In the genomic region with DNA sequence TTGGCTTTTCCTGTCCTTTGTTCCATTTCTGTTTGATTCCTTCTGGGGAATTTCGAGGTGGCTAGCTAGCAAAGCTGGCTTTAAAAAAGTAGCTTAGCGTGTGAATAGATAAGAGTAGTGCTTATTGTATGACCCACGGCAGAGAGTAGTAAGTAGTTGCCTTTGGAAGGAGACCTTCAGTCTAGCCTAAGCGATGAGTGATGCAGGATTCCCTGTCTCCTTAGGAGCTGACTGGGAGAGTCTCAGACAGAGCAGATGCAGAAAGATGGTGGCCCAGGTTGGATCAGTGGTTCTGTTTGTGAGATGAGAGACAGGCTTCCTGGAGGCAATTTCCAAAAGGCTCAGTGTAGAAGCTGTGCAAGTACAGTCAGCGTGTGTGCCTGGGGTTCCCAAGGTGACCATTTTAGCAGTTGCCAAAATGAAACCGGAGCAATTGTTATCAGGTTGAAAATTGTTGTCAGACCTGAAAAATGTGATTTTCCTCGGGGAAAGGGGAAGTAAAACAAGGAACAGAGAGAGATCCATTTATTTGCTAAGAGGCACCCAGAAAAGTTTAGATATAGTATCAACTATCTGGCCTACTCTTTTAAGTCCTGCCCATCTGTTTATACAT, we compare ENCODE assay signal across 12 cellular contexts. TPM values are rescaled to one million over a fixed set of nuclear protein-coding genes. Genes with fewer than 3 reads are reported as not detected.
DNase-seq lines count a peak whose midpoint lies in the region; ATAC-seq, FAIRE-seq and TF ChIP-seq lines count a peak whose summit lies in the region.
"Had no signal": no experiment of that assay in that cellular context is flagged by ENCODE, and none has a peak within 500 bp of the region (broad histone marks: within the 10 kb centered on the region; RNA-seq: fewer than 3 reads in every experiment).

No MANE protein-coding gene starts in this region.

- no peak for ATAC-seq in heart left ventricle
- peak; percentile 63 for ATAC-seq in K562
- ATAC-seq in upper lobe of right lung, result no peak
- ATAC-seq in upper lobe of left lung (ENCODE audit: low FRiP score in 2 of 2), result no peak

- FAIRE-seq in K562 (lab: Jason Lieb, UNC) (no peak), D721Med (lab: Jason Lieb, UNC) (no peak)

- H2AFZ ChIP-seq in K562 (ENCODE audit: low read depth, low read length), result peak overlapping the region; percentile 67; the same call in 1 of the 2 replicates

- TF ChIP-seq EP300 in K562 (IDR thresholded peaks at IDR 0.05; ENCODE audit: low read length), result no peak
- no peak for TF ChIP-seq EP300 in upper lobe of left lung (IDR thresholded peaks at IDR 0.05)

- peak overlapping the region; percentile 61; the same call in 1 of the 2 replicates for H3K4me2 ChIP-seq in K562 (ENCODE audit: insufficient read depth, low read length)

- H3K4me1 ChIP-seq in right atrium auricular region (peaks cover 0 to 8% of the 10 kb centered on the region in 2 donors), heart left ventricle (peaks cover 0 to 9% (median 0%) of the 10 kb centered on the region in 12 donors), HUES48 (ENCODE audit: control insufficient read depth, insufficient read depth, low read length) (peaks cover 18% of the 10 kb centered on the region), K562 (replicated peaks in 1 of 2; ENCODE audit: control insufficient read depth in 2 of 2, insufficient read depth in 2 of 2, low read length in 2 of 2) (peaks cover 0 to 7% of the 10 kb centered on the region in 2 experiments; a peak in 2 of 5 replicates), upper lobe of right lung (no peaks in the 10 kb centered on the region), upper lobe of left lung (peaks cover 0 to 8% (median 0%) of the 10 kb centered on the region in 4 donors)
- H3K4me1 ChIP-seq: colonic mucosa, uterus had no signal

- H3K9me1 ChIP-seq in K562 (ENCODE audit: control insufficient read depth, insufficient read depth, low read length), result no peaks in the 10 kb centered on the region

- no TSS peak for BruUV-seq in K562 (replicated peaks; lab: Mats Ljungman, UMichigan)

- H4K20me1 ChIP-seq in K562 (replicated peaks; ENCODE audit: control insufficient read depth, insufficient read depth, low read length), result no peaks in the 10 kb centered on the region

- POLR2A ChIA-PET in K562 (lab: Yijun Ruan, JAX), result interaction anchor here (0.6 to 1.4 kb wide), 2 partner anchors 9 to 1867 kb away, joined by 3 to 6 read pairs; no protein-coding TSS in a partner anchor

- 46 to 64% (median 58%) methylated on average over 7 of the region's 7 CpGs for WGBS in heart left ventricle, 4 donors
- WGBS in K562 (ENCODE audit: insufficient coverage, low coverage, missing lambda C conversion rate), result 9% methylated on average over 7 of the region's 7 CpGs
- WGBS in upper lobe of left lung, 2 donors, result 54 to 60% methylated on average over 7 of the region's 7 CpGs

- no peaks in the 10 kb centered on the region for H3K27me3 ChIP-seq in right atrium auricular region
- H3K27me3 ChIP-seq in heart left ventricle, result peaks cover 0 to 6% (median 0%) of the 10 kb centered on the region in 9 donors
- H3K27me3 ChIP-seq in HUES48 (ENCODE audit: control insufficient read depth, insufficient read depth, low read length), result no peaks in the 10 kb centered on the region
- peaks cover 8% of the 10 kb centered on the region in 2 experiments; a peak in 4 of 5 replicates for H3K27me3 ChIP-seq in K562 (ENCODE audit: control insufficient read depth in 2 of 2, insufficient read depth in 2 of 2, low read length in 2 of 2)
- no peaks in the 10 kb centered on the region for H3K27me3 ChIP-seq in upper lobe of right lung
- H3K27me3 ChIP-seq in upper lobe of left lung, result no peaks in the 10 kb centered on the region
- H3K27me3 ChIP-seq: colonic mucosa, uterus had no signal

- H3K4me3 ChIP-seq in right atrium auricular region (no peak overlapping the region), heart left ventricle (no peak overlapping the region), HUES48 (ENCODE audit: low read depth, low read length) (no peak overlapping the region), K562 (no peak overlapping the region), upper lobe of right lung (no peak overlapping the region), upper lobe of left lung (no peak overlapping the region)
- H3K4me3 ChIP-seq: colonic mucosa, uterus had no signal

- no peaks in the 10 kb centered on the region for H3K9me3 ChIP-seq in right atrium auricular region
- H3K9me3 ChIP-seq in heart left ventricle, result no peaks in the 10 kb centered on the region
- H3K9me3 ChIP-seq in HUES48 (ENCODE audit: control insufficient read depth, insufficient read depth, low read length), result no peaks in the 10 kb centered on the region
- H3K9me3 ChIP-seq in K562 (replicated peaks; ENCODE audit: control insufficient read depth, insufficient read depth, low read depth, low read length), result no peaks in the 10 kb centered on the region
- no peaks in the 10 kb centered on the region for H3K9me3 ChIP-seq in upper lobe of right lung
- no peaks in the 10 kb centered on the region for H3K9me3 ChIP-seq in upper lobe of left lung
- H3K9me3 ChIP-seq: colonic mucosa, uterus had no signal

- no peak for TF ChIP-seq CTCF in right atrium auricular region (IDR thresholded peaks at IDR 0.05)
- TF ChIP-seq CTCF in heart left ventricle (IDR thresholded peaks at IDR 0.05), result no peak
- no peak for TF ChIP-seq CTCF in K562 (IDR thresholded peaks at IDR 0.05 in 2 of 3, conservative IDR thresholded peaks at IDR 0.05 in 1 of 3; ENCODE audit: insufficient read depth in 2 of 3, low read depth in 1 of 3, low read length in 3 of 3)
- TF ChIP-seq CTCF in upper lobe of right lung (IDR thresholded peaks at IDR 0.05), result no peak
- TF ChIP-seq CTCF in D721Med (IDR thresholded peaks at IDR 0.05; ENCODE audit: insufficient read depth, missing control alignments), result no peak
- no peak for TF ChIP-seq CTCF in upper lobe of left lung (IDR thresholded peaks at IDR 0.05)

- CTCF ChIA-PET in K562 (lab: Yijun Ruan, JAX; ENCODE audit: low intra/inter-chr PET ratio), result no interaction called here

- intact Hi-C loops in heart left ventricle (cut with DNase I), result no loop called here
- intact Hi-C loops in K562 (cut with micrococcal nuclease), result no loop called here
- intact Hi-C loops in upper lobe of right lung (cut with DNase I), result no loop called here

- H3K36me3 ChIP-seq in right atrium auricular region (no peaks in the 10 kb centered on the region), heart left ventricle (no peaks in the 10 kb centered on the region), HUES48 (ENCODE audit: control insufficient read depth, insufficient read depth, low read length) (no peaks in the 10 kb centered on the region), K562 (ENCODE audit: control insufficient read depth, insufficient read depth, low read length) (no peaks in the 10 kb centered on the region), upper lobe of right lung (no peaks in the 10 kb centered on the region), upper lobe of left lung (no peaks in the 10 kb centered on the region)
- H3K36me3 ChIP-seq: colonic mucosa, uterus had no signal

- in situ Hi-C loops in K562 (cut with MboI), result no loop called here

- H3K9ac ChIP-seq in HUES48 (ENCODE audit: low read depth, low read length) (peak overlapping the region; percentile 23; the same call in 1 of the 2 replicates), K562 (ENCODE audit: insufficient read depth in 1 of 2, low read depth in 2 of 2, low read length in 2 of 2) (no peak overlapping the region)

- TF ChIP-seq POLR2A in heart left ventricle (IDR thresholded peaks at IDR 0.05) (no peak), K562 (conservative IDR thresholded peaks at IDR 0.05) (no peak), upper lobe of left lung (IDR thresholded peaks at IDR 0.05) (no peak)

- H3K79me2 ChIP-seq in K562 (ENCODE audit: control insufficient read depth, insufficient read depth, low read length), result no peaks in the 10 kb centered on the region

- DNase-seq in right atrium auricular region (ENCODE audit: low spot score) (no peak), heart left ventricle (no peak), K562 (ENCODE audit: extremely low read depth in 1 of 4, low spot score in 3 of 4) (no peak), upper lobe of right lung (no peak), D721Med (ENCODE audit: insufficient read length, low spot score) (no peak), upper lobe of left lung (no peak), islet precursor cell (no peak)
- DNase-seq: colonic mucosa; stimulated activated CD4-positive, alpha-beta T cell treated with anti-CD3 and anti-CD28 coated beads, Interleukin-12 subunit alpha, Interleukin-12 subunit beta, amount 100 ng/mL, for 4 hours; uterus had no signal

- TF ChIP-seq RAD21 in K562 (CRISPR knock-in tag; conservative IDR thresholded peaks at IDR 0.05 in 1 of 2, IDR thresholded peaks at IDR 0.05 in 1 of 2), result no peak

- H3K27ac ChIP-seq in right atrium auricular region (peak overlapping the region; percentile 32 to 55), heart left ventricle (peak overlapping the region in 1 of 12 donors; percentile 5), HUES48 (ENCODE audit: low read depth, low read length) (peak overlapping the region; percentile 26), K562 (ENCODE audit: extremely low read depth, low read depth, low read length) (no peak overlapping the region), upper lobe of right lung (peak overlapping the region; percentile 61), upper lobe of left lung (peak overlapping the region in 2 of 4 donors; percentile 12 to 23)
- H3K27ac ChIP-seq: colonic mucosa, uterus had no signal

RNA-seq across cellular contexts. Expression of a gene that starts 0.7 kb away (rescaled TPM):
- total RNA-seq in right atrium auricular region (1 to 10 TPM in 1 of 2 donors, under 1 TPM in 1; 0.51 to 2.6 TPM), heart left ventricle (1 to 10 TPM in 1 of 9 donors, under 1 TPM in 3, not detected in 5; 0.13 to 1.0 (median 0.40) TPM), K562 (2014; rRNA removed) (not detected in 2 replicates), K562 (2014; rRNA removed; fragmentation: Illumina TruSeq; extraction: Trizol) (not detected in 2 replicates), K562 (2015; rRNA removed; fragmentation: Illumina TruSeq; extraction: Trizol) (0.08 and 0.14 TPM in 2 replicates), K562 (2021) (not detected in 2 replicates), upper lobe of right lung (0.69 TPM), upper lobe of left lung (10 to 100 TPM in 1 of 6 donors, 1 to 10 TPM in 4, under 1 TPM in 1; 0.46 to 17.7 (median 3.7) TPM)
- polyA plus RNA-seq in heart left ventricle (under 1 TPM; 0.03 to 0.11 TPM), K562 (2011; rRNA removed) (not detected in 2 replicates), K562 (2014; fragmentation: Illumina TruSeq; extraction: Trizol) (0.28 TPM in 1 of 2 replicates, not detected in the other), K562 (2014; fragmentation: Nextera tagmentation; extraction: Ambion mirVana) (under 1 TPM; 0.07 to 0.08 TPM), K562 (2014; rRNA removed) (0.16 TPM in 1 of 2 replicates, not detected in the other)
- total RNA-seq in K562 (2011; cell fraction: chromatin; rRNA removed; ENCODE audit: low replicate concordance), result not detected in 2 replicates
- total RNA-seq in K562 (2011; cell fraction: nucleolus; rRNA removed), result not detected in 2 replicates
- total RNA-seq in K562 (2011; cell fraction: nucleoplasm; rRNA removed), result not detected in 2 replicates
- polyA plus RNA-seq in K562 (2011; cell fraction: cytosol; rRNA removed), result 0.01 and 0.07 TPM in 2 replicates
- not detected in 2 replicates for polyA plus RNA-seq in K562 (2011; cell fraction: nucleus; rRNA removed)
- polyA plus RNA-seq in K562 (2012), result 0.23 and 0.62 TPM in 2 replicates
- polyA minus RNA-seq in K562 (2011; rRNA and poly(A)+ RNA removed), result 0.06 TPM in 1 of 2 replicates, not detected in the other
- polyA minus RNA-seq in K562 (2011; cell fraction: cytosol; rRNA and poly(A)+ RNA removed), result not detected in 2 replicates
- not detected in 2 replicates for polyA minus RNA-seq in K562 (2011; cell fraction: nucleus; rRNA and poly(A)+ RNA removed)
- total RNA-seq: HT1080 had no signal

RNA-seq across cellular contexts. Expression of a gene that starts 15.9 kb away (rescaled TPM):
- total RNA-seq in right atrium auricular region, result 1 to 10 TPM; 5.8 to 7.9 TPM
- total RNA-seq in heart left ventricle, result 10 to 100 TPM in 6 of 9 donors, 1 to 10 TPM in 3; 5.4 to 14.7 (median 11.1) TPM
- polyA plus RNA-seq in heart left ventricle, result 10 to 100 TPM in 1 of 2 donors, 1 to 10 TPM in 1; 6.8 to 14.4 TPM
- 87.5 and 204 TPM in 2 replicates for total RNA-seq in K562 (2011; cell fraction: chromatin; rRNA removed; ENCODE audit: low replicate concordance)
- 66.0 and 72.5 TPM in 2 replicates for total RNA-seq in K562 (2011; cell fraction: nucleolus; rRNA removed)
- total RNA-seq in K562 (2011; cell fraction: nucleoplasm; rRNA removed), result 99.0 and 133 TPM in 2 replicates
- total RNA-seq in K562 (2014; rRNA removed), result 51.9 and 56.7 TPM in 2 replicates
- total RNA-seq in K562 (2014; rRNA removed; fragmentation: Illumina TruSeq; extraction: Trizol), result 47.2 and 52.8 TPM in 2 replicates
- 45.5 and 47.4 TPM in 2 replicates for total RNA-seq in K562 (2015; rRNA removed; fragmentation: Illumina TruSeq; extraction: Trizol)
- 41.1 and 45.2 TPM in 2 replicates for total RNA-seq in K562 (2021)
- 30.0 and 38.1 TPM in 2 replicates for polyA plus RNA-seq in K562 (2011; rRNA removed)
- 5.8 and 8.1 TPM in 2 replicates for polyA plus RNA-seq in K562 (2011; cell fraction: cytosol; rRNA removed)
- polyA plus RNA-seq in K562 (2011; cell fraction: nucleus; rRNA removed), result 47.1 and 48.8 TPM in 2 replicates
- 24.9 and 33.0 TPM in 2 replicates for polyA plus RNA-seq in K562 (2012)
- 33.3 and 39.8 TPM in 2 replicates for polyA plus RNA-seq in K562 (2014; fragmentation: Illumina TruSeq; extraction: Trizol)
- polyA plus RNA-seq in K562 (2014; fragmentation: Nextera tagmentation; extraction: Ambion mirVana), result 10 to 100 TPM; 58.1 to 58.2 TPM
- polyA plus RNA-seq in K562 (2014; rRNA removed), result 49.3 and 53.6 TPM in 2 replicates
- 51.5 and 52.6 TPM in 2 replicates for polyA minus RNA-seq in K562 (2011; rRNA and poly(A)+ RNA removed)
- 10.5 and 18.2 TPM in 2 replicates for polyA minus RNA-seq in K562 (2011; cell fraction: cytosol; rRNA and poly(A)+ RNA removed)
- 67.2 and 68.6 TPM in 2 replicates for polyA minus RNA-seq in K562 (2011; cell fraction: nucleus; rRNA and poly(A)+ RNA removed)
- 27.3 TPM for total RNA-seq in upper lobe of right lung
- total RNA-seq in upper lobe of left lung, result 10 to 100 TPM in 5 of 6 donors, 1 to 10 TPM in 1; 9.2 to 35.6 (median 21.6) TPM
